Comparison of ENCODE assay signal across 1 cellular context in the genomic region with DNA sequence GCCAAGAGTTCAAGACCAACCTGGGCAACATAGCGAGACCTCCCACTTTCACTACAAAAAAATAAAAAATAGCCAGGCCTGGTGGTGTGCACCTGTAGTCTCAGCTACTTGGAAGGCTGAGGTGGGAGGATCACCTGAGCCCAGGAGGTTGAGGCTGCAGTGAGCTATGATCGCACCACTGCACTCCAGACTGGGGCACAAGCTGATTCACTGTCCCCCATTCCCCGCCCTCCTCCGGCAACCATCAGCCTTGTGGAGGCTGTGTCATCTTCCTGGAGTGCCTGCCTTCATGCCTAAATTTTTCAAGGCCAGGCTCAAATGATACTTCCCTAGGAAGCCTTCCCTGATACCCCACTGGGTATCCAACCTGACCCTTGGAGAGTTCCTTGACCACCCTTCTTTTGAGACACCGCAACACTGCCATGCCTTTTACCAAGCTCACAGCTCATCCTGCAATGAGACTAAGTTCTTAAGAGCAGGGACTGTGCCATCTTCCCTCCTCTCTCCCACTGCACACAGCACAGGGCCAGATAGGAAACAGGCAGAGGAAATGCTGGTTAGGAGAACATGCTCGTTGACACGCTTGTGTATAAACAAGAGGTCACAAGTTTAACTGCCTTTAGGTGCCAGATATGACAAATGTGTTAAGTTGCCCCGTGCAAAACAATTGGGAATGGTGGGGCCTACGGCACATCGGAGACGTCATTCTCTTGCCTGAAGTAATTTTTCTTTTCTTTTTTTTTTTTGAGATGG.
TF ChIP-seq lines count a peak whose summit lies in the region.

No MANE protein-coding gene starts in this region.

TF ChIP-seq in HepG2, 621 proteins besides CTCF, POLR2A, EP300 and RAD21:
- TF ChIP-seq DPF2 (CRISPR knock-in tag; IDR thresholded peaks at IDR 0.05; ENCODE audit: borderline replicate concordance, low read depth), result no peak
- TF ChIP-seq, protein P1, sequence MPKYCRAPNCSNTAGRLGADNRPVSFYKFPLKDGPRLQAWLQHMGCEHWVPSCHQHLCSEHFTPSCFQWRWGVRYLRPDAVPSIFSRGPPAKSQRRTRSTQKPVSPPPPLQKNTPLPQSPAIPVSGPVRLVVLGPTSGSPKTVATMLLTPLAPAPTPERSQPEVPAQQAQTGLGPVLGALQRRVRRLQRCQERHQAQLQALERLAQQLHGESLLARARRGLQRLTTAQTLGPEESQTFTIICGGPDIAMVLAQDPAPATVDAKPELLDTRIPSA (CRISPR knock-in tag; IDR thresholded peaks at IDR 0.05; ENCODE audit: borderline replicate concordance), result no peak
- 0 out of 2 replicates have a peak, but pooled peaks have one; percentile 31 for TF ChIP-seq ZNF17 (CRISPR knock-in tag; IDR thresholded peaks at IDR 0.05)
- no peak for TF ChIP-seq ELF4 (CRISPR knock-in tag; IDR thresholded peaks at IDR 0.05; ENCODE audit: borderline replicate concordance)
